ENCODE assay signal across 25 cellular contexts in the genomic region with DNA sequence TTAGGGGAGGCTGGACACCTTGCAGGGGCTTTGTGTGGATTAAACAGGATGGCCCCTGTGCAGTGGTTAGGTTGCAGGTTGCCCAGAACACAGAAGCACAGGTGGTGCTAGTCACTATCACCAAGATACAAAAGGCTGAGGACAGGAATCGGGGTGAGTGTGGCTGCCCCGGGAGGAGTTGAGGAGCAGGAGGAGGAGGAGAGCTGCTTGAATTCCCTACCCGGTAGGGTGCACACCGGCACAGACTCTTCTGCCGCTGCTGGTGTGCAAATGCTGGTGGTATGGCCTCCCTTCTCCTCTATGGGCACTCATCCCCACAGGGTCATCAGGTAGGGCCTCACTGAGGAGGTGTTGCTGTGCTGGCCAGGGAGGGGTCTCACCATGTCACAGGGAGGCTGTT.
"Had no signal": no experiment of that assay in that cellular context is flagged by ENCODE, and none has a peak within 500 bp of the region (broad histone marks: within the 10 kb centered on the region; RNA-seq: fewer than 3 reads in every experiment).

No MANE protein-coding gene starts in this region.

- H3K4me3 Mint-ChIP-seq: activated CD4-positive, alpha-beta memory T cell treated with anti-CD3 and anti-CD28 coated beads for 36 hours; activated naive CD4-positive, alpha-beta T cell treated with anti-CD3 and anti-CD28 coated beads for 36 hours; activated naive CD8-positive, alpha-beta T cell treated with anti-CD3 and anti-CD28 coated beads, Interleukin-2, amount 10 ng/mL, durations not matched to agents 7 days and 5 days; activated T-cell treated with anti-CD3 and anti-CD28 coated beads, Interleukin-2, amount 50 U/mL, for 72 hours; dendritic cell treated with granulocyte-macrophage colony-stimulating factor and Interleukin-4, amounts not matched to agents 40 ng/mL and 50 ng/mL, for 4 days; naive thymus-derived CD4-positive, alpha-beta T cell; stimulated activated effector memory CD8-positive, alpha-beta T cell treated with anti-CD3 and anti-CD28 coated beads, Interleukin-12 subunit alpha, Interleukin-12 subunit beta, amount 100 ng/mL, for 72 hours; T-helper 1 cell treated with Interleukin-12 subunit alpha and Interleukin-12 subunit beta and Interleukin-4 antibody, amounts not matched to agents 30 μg/mL and 1 μg/mL, for 36 hours had no signal

- DNase-seq: activated CD4-positive, alpha-beta memory T cell treated with anti-CD3 and anti-CD28 coated beads for 36 hours; activated CD4-positive, alpha-beta T cell treated with anti-CD3 and anti-CD28 coated beads for 48 hours; activated CD4-positive, CD25-positive, alpha-beta regulatory T cell; activated effector memory CD4-positive, alpha-beta T cell treated with Interleukin-2 at 50 U/mL for 16 hours; activated naive CD4-positive, alpha-beta T cell treated with anti-CD3 and anti-CD28 coated beads for 36 hours; activated naive CD8-positive, alpha-beta T cell treated with anti-CD3 and anti-CD28 coated beads, Interleukin-2, amount 10 ng/mL, durations not matched to agents 7 days and 5 days; activated T-cell treated with anti-CD3 and anti-CD28 coated beads, Interleukin-2, amount 50 U/mL, for 72 hours; amniotic stem cell; cerebellar nuclear complex; effector CD4-positive, alpha-beta T cell; erythroblast; foreskin fibroblast; heart right ventricle; left colon; naive thymus-derived CD4-positive, alpha-beta T cell; nucleus accumbens; stimulated activated CD4-positive, alpha-beta T cell treated with anti-CD3 and anti-CD28 coated beads, Interleukin-2, amount 100 ng/mL, for 24 hours; stomach; transverse colon had no signal

- H3K27me3 Mint-ChIP-seq: activated CD4-positive, alpha-beta memory T cell treated with anti-CD3 and anti-CD28 coated beads for 36 hours had no signal

- H3K4me1 ChIP-seq: right lobe of liver, stomach, transverse colon, vagina had no signal

- H3K9me3 Mint-ChIP-seq: activated CD4-positive, alpha-beta memory T cell treated with anti-CD3 and anti-CD28 coated beads for 36 hours; activated naive CD4-positive, alpha-beta T cell treated with anti-CD3 and anti-CD28 coated beads for 36 hours; activated naive CD8-positive, alpha-beta T cell treated with anti-CD3 and anti-CD28 coated beads, Interleukin-2, amount 10 ng/mL, durations not matched to agents 7 days and 5 days; activated T-cell treated with anti-CD3 and anti-CD28 coated beads, Interleukin-2, amount 50 U/mL, for 72 hours; dendritic cell treated with granulocyte-macrophage colony-stimulating factor and Interleukin-4, amounts not matched to agents 40 ng/mL and 50 ng/mL, for 4 days; naive thymus-derived CD4-positive, alpha-beta T cell; stimulated activated effector memory CD8-positive, alpha-beta T cell treated with anti-CD3 and anti-CD28 coated beads, Interleukin-12 subunit alpha, Interleukin-12 subunit beta, amount 100 ng/mL, for 72 hours; T-helper 1 cell treated with Interleukin-12 subunit alpha and Interleukin-12 subunit beta and Interleukin-4 antibody, amounts not matched to agents 30 μg/mL and 1 μg/mL, for 36 hours had no signal

- H3K27me3 ChIP-seq: heart right ventricle, right lobe of liver, stomach, transverse colon, vagina had no signal

- H3K4me3 ChIP-seq: heart right ventricle, right lobe of liver, skin epidermis, stomach, transverse colon, vagina had no signal

- ATAC-seq: activated T-cell treated with anti-CD3 and anti-CD28 coated beads, Interleukin-2, amount 50 U/mL, for 72 hours; heart right ventricle; left colon; naive thymus-derived CD4-positive, alpha-beta T cell; right lobe of liver; stimulated activated effector memory CD8-positive, alpha-beta T cell treated with anti-CD3 and anti-CD28 coated beads, Interleukin-12 subunit alpha, Interleukin-12 subunit beta, amount 100 ng/mL, for 72 hours had no signal

- H3K27ac Mint-ChIP-seq: activated CD4-positive, alpha-beta memory T cell treated with anti-CD3 and anti-CD28 coated beads for 36 hours; activated naive CD4-positive, alpha-beta T cell treated with anti-CD3 and anti-CD28 coated beads for 36 hours; activated T-cell treated with anti-CD3 and anti-CD28 coated beads, Interleukin-2, amount 50 U/mL, for 72 hours; naive thymus-derived CD4-positive, alpha-beta T cell; T-helper 1 cell treated with Interleukin-12 subunit alpha and Interleukin-12 subunit beta and Interleukin-4 antibody, amounts not matched to agents 30 μg/mL and 1 μg/mL, for 36 hours had no signal

- H3K9me3 ChIP-seq: heart right ventricle, right lobe of liver, stomach, transverse colon, vagina had no signal

- H3K27ac ChIP-seq: heart right ventricle, right lobe of liver, skin epidermis, stomach, transverse colon, vagina had no signal

- H3K36me3 ChIP-seq: heart right ventricle, right lobe of liver, stomach, transverse colon, vagina had no signal

- H3K36me3 Mint-ChIP-seq: activated CD4-positive, alpha-beta memory T cell treated with anti-CD3 and anti-CD28 coated beads for 36 hours; activated naive CD8-positive, alpha-beta T cell treated with anti-CD3 and anti-CD28 coated beads, Interleukin-2, amount 10 ng/mL, durations not matched to agents 7 days and 5 days; naive thymus-derived CD4-positive, alpha-beta T cell; stimulated activated effector memory CD8-positive, alpha-beta T cell treated with anti-CD3 and anti-CD28 coated beads, Interleukin-12 subunit alpha, Interleukin-12 subunit beta, amount 100 ng/mL, for 72 hours had no signal
